In genomic region chr3:153055217-153055616, GRCh38 we compare ENCODE assay signal across 24 cellular contexts.
"Had no signal": no experiment of that assay in that cellular context is flagged by ENCODE, and none has a peak within 500 bp of the region (broad histone marks: within the 10 kb centered on the region; RNA-seq: fewer than 3 reads in every experiment).

No MANE protein-coding gene starts in this region.

- DNase-seq: Karpas-422; KBM-7; MG63; NCI-H1092 treated with DMSO at 0.1 percent for 48 hours; NCI-H1436; NCI-H187; NCI-H2029; NCI-H2081 treated with DMSO at 0.1 percent for 48 hours; NCI-H2171; NCI-H226; NCI-H446; NCI-H510A; NCI-H524 treated with DMSO at 0.1 percent for 48 hours; NCI-H69; NCI-H774; NK-92 treated with Interleukin-12 subunit alpha and Interleukin-12 subunit beta, amount 100 ng/mL, for 24 hours; PC-3; SHP77 treated with DMSO at 0.1 percent for 48 hours; SJCRH30; T-helper 1 cell had no signal

- H3K36me3 Mint-ChIP-seq: IgD-negative memory B cell had no signal

- H3K36me3 ChIP-seq: MG63, SJCRH30 had no signal

- H3K4me3 Mint-ChIP-seq: IgD-negative memory B cell had no signal

- H3K4me3 ChIP-seq: MG63, SJCRH30 had no signal

- H3K27me3 Mint-ChIP-seq: IgD-negative memory B cell had no signal

- H3K4me1 Mint-ChIP-seq: IgD-negative memory B cell had no signal

- H3K27me3 ChIP-seq: MG63, SJCRH30 had no signal

- ATAC-seq: Panc1, PC-3, Right ventricle myocardium inferior, SK-N-SH treated with all-trans-retinoic acid at 6 μM for 48 hours had no signal

- H3K27ac ChIP-seq: SJCRH30 had no signal

- H3K27ac Mint-ChIP-seq: IgD-negative memory B cell had no signal

- H3K9me3 ChIP-seq: MG63, SJCRH30 had no signal
